22 cellular contexts compared by ENCODE assay signal in genomic region chr3:100454684-100455083, GRCh38.
"Had no signal": no experiment of that assay in that cellular context is flagged by ENCODE, and none has a peak within 500 bp of the region (broad histone marks: within the 10 kb centered on the region; RNA-seq: fewer than 3 reads in every experiment).

No MANE protein-coding gene starts in this region.

- H3K36me3 Mint-ChIP-seq: activated naive CD8-positive, alpha-beta T cell treated with anti-CD3 and anti-CD28 coated beads for 36 hours; memory B cell; natural killer cell had no signal

- H3K4me1 Mint-ChIP-seq: brain; central memory CD8-positive, alpha-beta T cell; memory B cell; natural killer cell; stimulated activated naive B cell treated with anti-CD40 and anti-IgM and Interleukin-4, amounts not matched to agents 10 μg/mL and 1 μg/mL and 100 μg/mL, for 72 hours; T-helper 17 cell had no signal

- DNase-seq: activated CD4-positive, alpha-beta T cell treated with anti-CD3 and anti-CD28 coated beads for 48 hours; activated CD8-positive, alpha-beta memory T cell treated with anti-CD3 and anti-CD28 coated beads, Interleukin-2, amount 50 U/mL, for 4 hours; activated CD8-positive, alpha-beta T cell treated with anti-CD3 and anti-CD28 coated beads for 36 hours; activated naive CD8-positive, alpha-beta T cell treated with anti-CD3 and anti-CD28 coated beads for 36 hours; activated T-cell treated with anti-CD3 and anti-CD28 coated beads, Interleukin-2, amount 50 U/mL, for 48 hours; heart right ventricle; left ventricle myocardium inferior; natural killer cell; stimulated activated CD4-positive, alpha-beta T cell treated with anti-CD3 and anti-CD28 coated beads, Interleukin-15, amount 100 ng/mL, for 24 hours; stimulated activated CD4-positive, alpha-beta T cell treated with anti-CD3 and anti-CD28 coated beads, Interleukin-4, amount 100 ng/mL, for 1 hour; stimulated activated naive B cell treated with anti-CD40 and anti-IgM and Interleukin-4, amounts not matched to agents 10 μg/mL and 1 μg/mL and 100 μg/mL, for 72 hours; T-helper 17 cell; uterus had no signal

- H3K27me3 Mint-ChIP-seq: activated CD8-positive, alpha-beta T cell treated with anti-CD3 and anti-CD28 coated beads for 36 hours; activated naive CD8-positive, alpha-beta T cell treated with anti-CD3 and anti-CD28 coated beads for 36 hours; central memory CD8-positive, alpha-beta T cell; memory B cell; stimulated activated naive B cell treated with anti-CD40 and anti-IgM and Interleukin-4, amounts not matched to agents 10 μg/mL and 1 μg/mL and 100 μg/mL, for 72 hours had no signal

- H3K9me3 Mint-ChIP-seq: activated CD8-positive, alpha-beta T cell treated with anti-CD3 and anti-CD28 coated beads for 36 hours; activated naive CD8-positive, alpha-beta T cell treated with anti-CD3 and anti-CD28 coated beads for 36 hours; brain; central memory CD8-positive, alpha-beta T cell; memory B cell; natural killer cell had no signal

- H3K4me3 ChIP-seq: coronary artery, gastroesophageal sphincter, heart right ventricle, left ventricle myocardium inferior, right atrium auricular region, skin epidermis, tibial nerve, uterus had no signal

- H3K27ac ChIP-seq: coronary artery, gastroesophageal sphincter, heart right ventricle, left ventricle myocardium inferior, right atrium auricular region, skin epidermis, tibial nerve, uterus had no signal

- H3K4me1 ChIP-seq: gastroesophageal sphincter, heart right ventricle, left ventricle myocardium inferior, right atrium auricular region, tibial nerve, uterus had no signal

- H3K4me3 Mint-ChIP-seq: activated CD8-positive, alpha-beta T cell treated with anti-CD3 and anti-CD28 coated beads for 36 hours; activated naive CD8-positive, alpha-beta T cell treated with anti-CD3 and anti-CD28 coated beads for 36 hours; brain; central memory CD8-positive, alpha-beta T cell; memory B cell; natural killer cell; stimulated activated naive B cell treated with anti-CD40 and anti-IgM and Interleukin-4, amounts not matched to agents 10 μg/mL and 1 μg/mL and 100 μg/mL, for 72 hours; T-helper 17 cell; WTC11 had no signal

- H3K9me3 ChIP-seq: gastroesophageal sphincter, heart right ventricle, left ventricle myocardium inferior, right atrium auricular region, tibial nerve, uterus had no signal

- H3K36me3 ChIP-seq: right atrium auricular region, uterus had no signal

- H3K27me3 ChIP-seq: gastroesophageal sphincter, heart right ventricle, right atrium auricular region, tibial nerve, uterus had no signal

- ATAC-seq: activated CD8-positive, alpha-beta T cell treated with anti-CD3 and anti-CD28 coated beads for 36 hours; gastroesophageal sphincter; heart right ventricle; natural killer cell; stimulated activated naive B cell treated with anti-CD40 and anti-IgM and Interleukin-4, amounts not matched to agents 10 μg/mL and 1 μg/mL and 100 μg/mL, for 72 hours; T-helper 17 cell; WTC11 had no signal

- H3K27ac Mint-ChIP-seq: activated CD8-positive, alpha-beta T cell treated with anti-CD3 and anti-CD28 coated beads for 36 hours; activated naive CD8-positive, alpha-beta T cell treated with anti-CD3 and anti-CD28 coated beads for 36 hours; memory B cell; natural killer cell; stimulated activated naive B cell treated with anti-CD40 and anti-IgM and Interleukin-4, amounts not matched to agents 10 μg/mL and 1 μg/mL and 100 μg/mL, for 72 hours; T-helper 17 cell; WTC11 had no signal
